In genomic region chr11:65111159-65111536, GRCh38 we compare ENCODE assay signal across 1 cellular context.
TF ChIP-seq lines count a peak whose summit lies in the region.

No MANE protein-coding gene starts in this region.

TF ChIP-seq in HepG2, 621 proteins besides CTCF, POLR2A, EP300 and RAD21 (continued from another document and continues in another):
- TF ChIP-seq ZBTB40 (IDR thresholded peaks at IDR 0.05) (no peak), ZBTB40 (CRISPR knock-in tag; IDR thresholded peaks at IDR 0.05) (no peak), BCLAF1 (IDR thresholded peaks at IDR 0.05) (no peak), ZNF619 (CRISPR knock-in tag; IDR thresholded peaks at IDR 0.05) (no peak), CBX2 (IDR thresholded peaks at IDR 0.05; ENCODE audit: low read depth, low read length) (no peak), CBX2 (CRISPR knock-in tag; IDR thresholded peaks at IDR 0.05; ENCODE audit: low read depth) (no peak), THAP8 (CRISPR knock-in tag; IDR thresholded peaks at IDR 0.05; ENCODE audit: borderline replicate concordance) (0 out of 2 replicates have a peak, but pooled peaks have one; percentile 13), ZNF674 (CRISPR knock-in tag; IDR thresholded peaks at IDR 0.05; ENCODE audit: low read depth) (0 out of 2 replicates have a peak, but pooled peaks have one; percentile 3), CAMTA2 (CRISPR knock-in tag; IDR thresholded peaks at IDR 0.05; ENCODE audit: borderline replicate concordance) (no peak), FOXP1 (IDR thresholded peaks at IDR 0.05) (no peak), FOXP1 (CRISPR knock-in tag; IDR thresholded peaks at IDR 0.05) (no peak), ISL2 (CRISPR knock-in tag; IDR thresholded peaks at IDR 0.05) (no peak), ZNF550 (CRISPR knock-in tag; IDR thresholded peaks at IDR 0.05; ENCODE audit: borderline replicate concordance) (no peak), GMEB1 (CRISPR knock-in tag; IDR thresholded peaks at IDR 0.05; ENCODE audit: borderline replicate concordance) (no peak), SOX6 (IDR thresholded peaks at IDR 0.05) (no peak), SOX6 (CRISPR knock-in tag; IDR thresholded peaks at IDR 0.05) (no peak), ZNF839 (CRISPR knock-in tag; IDR thresholded peaks at IDR 0.05; ENCODE audit: borderline replicate concordance) (no peak), ZNF639 (CRISPR knock-in tag; conservative IDR thresholded peaks at IDR 0.05) (no peak), ZFP91 (CRISPR knock-in tag; IDR thresholded peaks at IDR 0.05; ENCODE audit: borderline replicate concordance) (peak; percentile 27; the same call in 1 of the 2 replicates), NR1H2 (CRISPR knock-in tag; IDR thresholded peaks at IDR 0.05; ENCODE audit: borderline replicate concordance, low read depth) (no peak), ZNF136 (CRISPR knock-in tag; IDR thresholded peaks at IDR 0.05; ENCODE audit: low read depth) (no peak), ZSCAN22 (CRISPR knock-in tag; IDR thresholded peaks at IDR 0.05) (no peak), ZNF260 (CRISPR knock-in tag; IDR thresholded peaks at IDR 0.05; ENCODE audit: borderline replicate concordance, low read depth) (0 out of 2 replicates have a peak, but pooled peaks have one; percentile 37), ZNF205 (CRISPR knock-in tag; IDR thresholded peaks at IDR 0.05) (no peak), CSRNP2 (CRISPR knock-in tag; conservative IDR thresholded peaks at IDR 0.05; ENCODE audit: low read depth) (no peak), SNRNP70 (IDR thresholded peaks at IDR 0.05; ENCODE audit: low read depth, low read length) (no peak), ZNF746 (CRISPR knock-in tag; IDR thresholded peaks at IDR 0.05) (no peak), ZNF570 (CRISPR knock-in tag; IDR thresholded peaks at IDR 0.05; ENCODE audit: borderline replicate concordance) (no peak), ZNF33A (CRISPR knock-in tag; IDR thresholded peaks at IDR 0.05; ENCODE audit: borderline replicate concordance) (no peak), TIGD3 (CRISPR knock-in tag; IDR thresholded peaks at IDR 0.05; ENCODE audit: borderline replicate concordance) (no peak), ZNF124 (CRISPR knock-in tag; IDR thresholded peaks at IDR 0.05) (no peak), IRF1 (CRISPR knock-in tag; IDR thresholded peaks at IDR 0.05; ENCODE audit: low read depth) (0 out of 2 replicates have a peak, but pooled peaks have one; percentile 44)
